Comparison of ENCODE assay signal across 1 cellular context in the genomic region with DNA sequence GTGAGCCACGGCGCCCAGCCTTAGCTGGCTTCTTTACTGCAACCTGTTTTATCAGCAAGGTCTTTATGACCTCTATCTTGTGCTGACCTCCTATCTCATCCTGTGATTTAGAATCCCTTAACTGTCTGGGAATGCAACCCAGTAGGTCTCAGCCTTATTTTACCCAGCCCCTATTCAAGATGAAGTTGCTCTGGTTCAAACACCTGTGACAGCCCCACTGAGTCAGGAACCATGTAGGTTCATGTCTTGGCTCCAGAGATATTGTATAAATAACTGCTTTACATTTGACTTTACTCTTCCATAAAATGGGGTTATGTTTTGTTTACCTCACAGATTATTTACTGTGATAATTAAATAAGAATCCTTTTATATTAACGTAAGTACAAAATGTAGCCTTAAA.
TF ChIP-seq lines count a peak whose summit lies in the region.

No MANE protein-coding gene starts in this region.

TF ChIP-seq in K562, 482 proteins besides CTCF, POLR2A, EP300 and RAD21 (continues in another document):
- TF ChIP-seq HSF4 (CRISPR knock-in tag; IDR thresholded peaks at IDR 0.05; ENCODE audit: borderline replicate concordance) (peak; percentile 30; the same call in 1 of the 2 replicates), ZC3H11A (IDR thresholded peaks at IDR 0.05; ENCODE audit: low read depth, low read length) (no peak), NR2C2 (CRISPR knock-in tag; IDR thresholded peaks at IDR 0.05) (no peak), NR2C2 (tag; IDR thresholded peaks at IDR 0.05) (0 out of 2 replicates have a peak, but pooled peaks have one; percentile 6), BCOR (IDR thresholded peaks at IDR 0.05) (no peak), MCM7 (IDR thresholded peaks at IDR 0.05) (no peak), RHOXF2B (CRISPR knock-in tag; conservative IDR thresholded peaks at IDR 0.05) (no peak), ZNF592 (IDR thresholded peaks at IDR 0.05) (peak; percentile 29; the same call in 1 of the 2 replicates), CREB3 (tag; conservative IDR thresholded peaks at IDR 0.05; ENCODE audit: low read depth) (no peak), ZNF740 (CRISPR knock-in tag; IDR thresholded peaks at IDR 0.05) (no peak), ZNF740 (tag; IDR thresholded peaks at IDR 0.05) (peak in 1 of 2 experiments; percentile 64; a peak in 1 of 4 replicates), BACH1 (tag; IDR thresholded peaks at IDR 0.05) (peak; percentile 66), NR2C1 (IDR thresholded peaks at IDR 0.05) (no peak), NR2C1 (tag; IDR thresholded peaks at IDR 0.05) (peak; percentile 47), PREB (CRISPR knock-in tag; IDR thresholded peaks at IDR 0.05) (no peak), SP2 (IDR thresholded peaks at IDR 0.05; ENCODE audit: extremely low read depth, low read depth, low read length, poor library complexity, severe bottlenecking) (no peak), NFXL1 (CRISPR knock-in tag; IDR thresholded peaks at IDR 0.05) (peak; percentile 23; the same call in 1 of the 2 replicates), ZNF12 (CRISPR knock-in tag; IDR thresholded peaks at IDR 0.05) (no peak), PTRF (tag; IDR thresholded peaks at IDR 0.05) (peak; percentile 68), FOXP1 (CRISPR knock-in tag; IDR thresholded peaks at IDR 0.05) (no peak), ZNF41 (CRISPR knock-in tag; conservative IDR thresholded peaks at IDR 0.05) (0 out of 2 replicates have a peak, but pooled peaks have one; percentile 14), TOE1 (IDR thresholded peaks at IDR 0.05; ENCODE audit: borderline replicate concordance) (no peak), TOE1 (CRISPR knock-in tag; IDR thresholded peaks at IDR 0.05; ENCODE audit: borderline replicate concordance, low read depth) (no peak), ELF4 (CRISPR knock-in tag; IDR thresholded peaks at IDR 0.05) (no peak), KAT7 (CRISPR knock-in tag; IDR thresholded peaks at IDR 0.05; ENCODE audit: borderline replicate concordance) (no peak), ZBTB43 (CRISPR knock-in tag; IDR thresholded peaks at IDR 0.05) (no peak), ZSCAN32 (CRISPR knock-in tag; IDR thresholded peaks at IDR 0.05) (no peak), DDX20 (tag; IDR thresholded peaks at IDR 0.05; ENCODE audit: low read depth) (peak; percentile 71), SMAD2 (IDR thresholded peaks at IDR 0.05; ENCODE audit: low read depth, low read length) (no peak), MECOM (CRISPR knock-in tag; IDR thresholded peaks at IDR 0.05) (peak; percentile 77), HDAC2 (IDR thresholded peaks at IDR 0.05) (no peak), ZNF695 (CRISPR knock-in tag; IDR thresholded peaks at IDR 0.05) (no peak), MIER1 (IDR thresholded peaks at IDR 0.05; ENCODE audit: low read depth) (no peak), PTTG1 (tag; IDR thresholded peaks at IDR 0.05; ENCODE audit: low read depth) (peak; percentile 71; the same call in 1 of the 2 replicates), HIVEP1 (CRISPR knock-in tag; IDR thresholded peaks at IDR 0.05) (0 out of 2 replicates have a peak, but pooled peaks have one; percentile 27), SRF (CRISPR knock-in tag; IDR thresholded peaks at IDR 0.05) (no peak), DMBX1 (CRISPR knock-in tag; IDR thresholded peaks at IDR 0.05; ENCODE audit: borderline replicate concordance) (peak; percentile 93), FOSL1 (tag; conservative IDR thresholded peaks at IDR 0.05) (no peak), SETDB1 (IDR thresholded peaks at IDR 0.05; ENCODE audit: low read length) (no peak), ZNF79 (CRISPR knock-in tag; IDR thresholded peaks at IDR 0.05; ENCODE audit: low read depth) (0 out of 2 replicates have a peak, but pooled peaks have one; percentile 5), NR4A1 (CRISPR knock-in tag; IDR thresholded peaks at IDR 0.05) (no peak), NR4A1 (tag; IDR thresholded peaks at IDR 0.05) (peak; percentile 42)
- TF ChIP-seq, protein P1, sequence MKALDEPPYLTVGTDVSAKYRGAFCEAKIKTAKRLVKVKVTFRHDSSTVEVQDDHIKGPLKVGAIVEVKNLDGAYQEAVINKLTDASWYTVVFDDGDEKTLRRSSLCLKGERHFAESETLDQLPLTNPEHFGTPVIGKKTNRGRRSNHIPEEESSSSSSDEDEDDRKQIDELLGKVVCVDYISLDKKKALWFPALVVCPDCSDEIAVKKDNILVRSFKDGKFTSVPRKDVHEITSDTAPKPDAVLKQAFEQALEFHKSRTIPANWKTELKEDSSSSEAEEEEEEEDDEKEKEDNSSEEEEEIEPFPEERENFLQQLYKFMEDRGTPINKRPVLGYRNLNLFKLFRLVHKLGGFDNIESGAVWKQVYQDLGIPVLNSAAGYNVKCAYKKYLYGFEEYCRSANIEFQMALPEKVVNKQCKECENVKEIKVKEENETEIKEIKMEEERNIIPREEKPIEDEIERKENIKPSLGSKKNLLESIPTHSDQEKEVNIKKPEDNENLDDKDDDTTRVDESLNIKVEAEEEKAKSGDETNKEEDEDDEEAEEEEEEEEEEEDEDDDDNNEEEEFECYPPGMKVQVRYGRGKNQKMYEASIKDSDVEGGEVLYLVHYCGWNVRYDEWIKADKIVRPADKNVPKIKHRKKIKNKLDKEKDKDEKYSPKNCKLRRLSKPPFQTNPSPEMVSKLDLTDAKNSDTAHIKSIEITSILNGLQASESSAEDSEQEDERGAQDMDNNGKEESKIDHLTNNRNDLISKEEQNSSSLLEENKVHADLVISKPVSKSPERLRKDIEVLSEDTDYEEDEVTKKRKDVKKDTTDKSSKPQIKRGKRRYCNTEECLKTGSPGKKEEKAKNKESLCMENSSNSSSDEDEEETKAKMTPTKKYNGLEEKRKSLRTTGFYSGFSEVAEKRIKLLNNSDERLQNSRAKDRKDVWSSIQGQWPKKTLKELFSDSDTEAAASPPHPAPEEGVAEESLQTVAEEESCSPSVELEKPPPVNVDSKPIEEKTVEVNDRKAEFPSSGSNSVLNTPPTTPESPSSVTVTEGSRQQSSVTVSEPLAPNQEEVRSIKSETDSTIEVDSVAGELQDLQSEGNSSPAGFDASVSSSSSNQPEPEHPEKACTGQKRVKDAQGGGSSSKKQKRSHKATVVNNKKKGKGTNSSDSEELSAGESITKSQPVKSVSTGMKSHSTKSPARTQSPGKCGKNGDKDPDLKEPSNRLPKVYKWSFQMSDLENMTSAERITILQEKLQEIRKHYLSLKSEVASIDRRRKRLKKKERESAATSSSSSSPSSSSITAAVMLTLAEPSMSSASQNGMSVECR (CRISPR knock-in tag; IDR thresholded peaks at IDR 0.05) = no peak
- TF ChIP-seq, protein P2, sequence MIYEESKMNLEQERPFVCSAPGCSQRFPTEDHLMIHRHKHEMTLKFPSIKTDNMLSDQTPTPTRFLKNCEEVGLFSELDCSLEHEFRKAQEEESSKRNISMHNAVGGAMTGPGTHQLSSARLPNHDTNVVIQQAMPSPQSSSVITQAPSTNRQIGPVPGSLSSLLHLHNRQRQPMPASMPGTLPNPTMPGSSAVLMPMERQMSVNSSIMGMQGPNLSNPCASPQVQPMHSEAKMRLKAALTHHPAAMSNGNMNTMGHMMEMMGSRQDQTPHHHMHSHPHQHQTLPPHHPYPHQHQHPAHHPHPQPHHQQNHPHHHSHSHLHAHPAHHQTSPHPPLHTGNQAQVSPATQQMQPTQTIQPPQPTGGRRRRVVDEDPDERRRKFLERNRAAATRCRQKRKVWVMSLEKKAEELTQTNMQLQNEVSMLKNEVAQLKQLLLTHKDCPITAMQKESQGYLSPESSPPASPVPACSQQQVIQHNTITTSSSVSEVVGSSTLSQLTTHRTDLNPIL (CRISPR knock-in tag; IDR thresholded peaks at IDR 0.05) = no peak
- TF ChIP-seq, protein P3, sequence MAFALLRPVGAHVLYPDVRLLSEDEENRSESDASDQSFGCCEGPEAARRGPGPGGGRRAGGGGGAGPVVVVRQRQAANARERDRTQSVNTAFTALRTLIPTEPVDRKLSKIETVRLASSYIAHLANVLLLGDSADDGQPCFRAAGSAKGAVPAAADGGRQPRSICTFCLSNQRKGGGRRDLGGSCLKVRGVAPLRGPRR (CRISPR knock-in tag; IDR thresholded peaks at IDR 0.05) = no peak
- TF ChIP-seq, protein P4, sequence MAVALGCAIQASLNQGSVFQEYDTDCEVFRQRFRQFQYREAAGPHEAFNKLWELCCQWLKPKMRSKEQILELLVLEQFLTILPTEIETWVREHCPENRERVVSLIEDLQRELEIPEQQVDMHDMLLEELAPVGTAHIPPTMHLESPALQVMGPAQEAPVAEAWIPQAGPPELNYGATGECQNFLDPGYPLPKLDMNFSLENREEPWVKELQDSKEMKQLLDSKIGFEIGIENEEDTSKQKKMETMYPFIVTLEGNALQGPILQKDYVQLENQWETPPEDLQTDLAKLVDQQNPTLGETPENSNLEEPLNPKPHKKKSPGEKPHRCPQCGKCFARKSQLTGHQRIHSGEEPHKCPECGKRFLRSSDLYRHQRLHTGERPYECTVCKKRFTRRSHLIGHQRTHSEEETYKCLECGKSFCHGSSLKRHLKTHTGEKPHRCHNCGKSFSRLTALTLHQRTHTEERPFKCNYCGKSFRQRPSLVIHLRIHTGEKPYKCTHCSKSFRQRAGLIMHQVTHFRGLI (CRISPR knock-in tag; IDR thresholded peaks at IDR 0.05) = peak; percentile 70
- TF ChIP-seq, protein P5, sequence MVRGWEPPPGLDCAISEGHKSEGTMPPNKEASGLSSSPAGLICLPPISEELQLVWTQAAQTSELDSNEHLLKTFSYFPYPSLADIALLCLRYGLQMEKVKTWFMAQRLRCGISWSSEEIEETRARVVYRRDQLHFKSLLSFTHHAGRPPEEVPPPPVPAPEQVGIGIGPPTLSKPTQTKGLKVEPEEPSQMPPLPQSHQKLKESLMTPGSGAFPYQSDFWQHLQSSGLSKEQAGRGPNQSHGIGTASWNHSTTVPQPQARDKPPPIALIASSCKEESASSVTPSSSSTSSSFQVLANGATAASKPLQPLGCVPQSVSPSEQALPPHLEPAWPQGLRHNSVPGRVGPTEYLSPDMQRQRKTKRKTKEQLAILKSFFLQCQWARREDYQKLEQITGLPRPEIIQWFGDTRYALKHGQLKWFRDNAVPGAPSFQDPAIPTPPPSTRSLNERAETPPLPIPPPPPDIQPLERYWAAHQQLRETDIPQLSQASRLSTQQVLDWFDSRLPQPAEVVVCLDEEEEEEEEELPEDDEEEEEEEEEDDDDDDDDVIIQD (CRISPR knock-in tag; IDR thresholded peaks at IDR 0.05) = no peak
